ENCODE assay signal across 8 cellular contexts in the genomic region with DNA sequence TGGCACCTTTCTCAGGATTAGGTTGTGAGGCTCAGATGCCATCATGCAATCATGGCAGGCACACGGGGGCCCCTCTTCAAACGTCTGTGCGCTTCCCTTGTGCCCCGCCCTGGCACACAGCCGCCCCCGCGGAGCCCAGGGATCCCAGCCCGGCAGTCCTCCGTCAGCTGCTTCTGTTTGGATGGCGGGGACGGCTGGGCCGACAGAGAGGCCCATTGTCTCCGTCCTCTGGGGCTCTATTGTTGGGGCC. TPM values are rescaled to one million over a fixed set of nuclear protein-coding genes. Genes with fewer than 3 reads are reported as not detected.
DNase-seq lines count a peak whose midpoint lies in the region; ATAC-seq and TF ChIP-seq lines count a peak whose summit lies in the region.

No MANE protein-coding gene starts in this region.

- no peaks in the 10 kb centered on the region for H3K27me3 ChIP-seq in ovary

- no peak for TF ChIP-seq EP300 in ovary (IDR thresholded peaks at IDR 0.05)

- ATAC-seq in Right ventricle myocardium superior (ENCODE audit: poor library complexity) = peak; percentile 54

- peaks cover 7% of the 10 kb centered on the region for H3K4me1 ChIP-seq in ovary (ENCODE audit: insufficient read depth)

- TF ChIP-seq POLR2A in ovary (IDR thresholded peaks at IDR 0.05) = no peak

- H3K9me3 ChIP-seq in ovary = no peaks in the 10 kb centered on the region

- H3K4me3 ChIP-seq in GM08714 (ENCODE audit: low read length) (peak overlapping the region; percentile 69; the same call in 1 of the 2 replicates), ovary (peak overlapping the region; percentile 90)

- WGBS in ovary, 3 donors = 2% methylated on average over 10 to 13 of the region's 13 CpGs; no CpG with 5 or more reads in 1 of the 3 donors

- TF ChIP-seq CTCF in ovary (IDR thresholded peaks at IDR 0.05) = no peak

- peak; percentile 72 for DNase-seq in HuH-7 (ENCODE audit: low spot score)
- peak; percentile 52 for DNase-seq in activated naive CD4-positive, alpha-beta T cell treated with Interleukin-2 at 50 U/mL for 16 hours
- DNase-seq in Right ventricle myocardium superior = peak; percentile 70
- DNase-seq in ovary = peak in 3 of 5 donors; percentile 54 to 70 (median 70)
- DNase-seq in OCI-M2 (lab: John Stamatoyannopoulos, UW; ENCODE audit: unreplicated experiment) = no peak
- DNase-seq in NCI-H2107 (lab: John Stamatoyannopoulos, UW) = no peak
- DNase-seq in NCI-H1436 (lab: John Stamatoyannopoulos, UW) = no peak

- no peaks in the 10 kb centered on the region for H3K36me3 ChIP-seq in ovary

- intact Hi-C loops in Right ventricle myocardium superior (cut with DNase I) = no loop called here
- intact Hi-C loops in ovary (cut with DNase I) = loop anchor here in 1 of 4 donors (10.0 kb wide), 1 partner anchor 416 kb away; no protein-coding TSS in a partner anchor

- H3K27ac ChIP-seq in ovary = peak overlapping the region; percentile 31 to 78

RNA-seq across cellular contexts. Expression of a gene that starts 0.8 kb away (rescaled TPM):
- 40.7 TPM for total RNA-seq in Right ventricle myocardium superior
- 10 to 100 TPM in 6 of 7 donors, 1 to 10 TPM in 1; 9.3 to 27.1 (median 19.6) TPM for total RNA-seq in ovary
- polyA plus RNA-seq in ovary = 10 to 100 TPM in 1 of 2 donors, 1 to 10 TPM in 1; 6.4 to 21.8 TPM

RNA-seq across cellular contexts. Expression of a gene that starts 59.1 kb away (rescaled TPM):
- total RNA-seq in Right ventricle myocardium superior (2.7 TPM), ovary (1 to 10 TPM; 1.4 to 5.6 (median 3.2) TPM)
- polyA plus RNA-seq in ovary = 1 to 10 TPM; 1.6 to 5.8 TPM

Comparison
In these comparisons a context has a peak if more than half of its experiments do, and no peak if none do; other contexts are left out.
1. DNase-seq: peak in HuH-7 (single experiment), activated naive CD4-positive, alpha-beta T cell treated with Interleukin-2 at 50 U/mL for 16 hours (single experiment), Right ventricle myocardium superior (single experiment) and ovary (3 of 5); none in OCI-M2 (single experiment), NCI-H2107 (single experiment) and NCI-H1436 (single experiment).